In genomic region chr13:74066937-74067336, GRCh38 we compare ENCODE assay signal across 21 cellular contexts.
"Had no signal": no experiment of that assay in that cellular context is flagged by ENCODE, and none has a peak within 500 bp of the region (broad histone marks: within the 10 kb centered on the region; RNA-seq: fewer than 3 reads in every experiment).

No MANE protein-coding gene starts in this region.

- H3K27me3 ChIP-seq: esophagus muscularis mucosa, gastroesophageal sphincter, upper lobe of right lung had no signal

- H3K36me3 ChIP-seq: esophagus muscularis mucosa, gastroesophageal sphincter, thoracic aorta, upper lobe of right lung had no signal

- ATAC-seq: activated T-cell treated with anti-CD3 and anti-CD28 coated beads, Interleukin-2, amount 50 U/mL, for 4 hours; effector memory CD8-positive, alpha-beta T cell; gastroesophageal sphincter; left cardiac atrium; SK-N-SH treated with all-trans-retinoic acid at 6 μM for 48 hours; upper lobe of right lung had no signal

- DNase-seq: activated CD4-positive, alpha-beta T cell treated with anti-CD3 and anti-CD28 coated beads for 1 hour; activated CD8-positive, alpha-beta memory T cell treated with anti-CD3 and anti-CD28 coated beads for 24 hours; activated CD8-positive, alpha-beta memory T cell treated with anti-CD3 and anti-CD28 coated beads, Interleukin-2, amount 50 U/mL, for 48 hours; activated naive CD4-positive, alpha-beta T cell treated with Interleukin-2 at 50 U/mL for 16 hours; activated naive CD8-positive, alpha-beta T cell treated with anti-CD3 and anti-CD28 coated beads for 36 hours; activated T-cell treated with anti-CD3 and anti-CD28 coated beads, Interleukin-2, amount 50 U/mL, for 4 hours; amniotic stem cell; caudate nucleus; effector memory CD8-positive, alpha-beta T cell; head of caudate nucleus; hypothalamus; left cardiac atrium; nephron progenitor cell; stimulated activated CD4-positive, alpha-beta T cell treated with anti-CD3 and anti-CD28 coated beads, Interleukin-4, amount 100 ng/mL, for 24 hours; stimulated activated naive CD4-positive, alpha-beta T cell treated with Interleukin-2 at 50 U/mL for 16 hours; upper lobe of right lung had no signal

- H3K9me3 ChIP-seq: esophagus muscularis mucosa, gastroesophageal sphincter, thoracic aorta, upper lobe of right lung had no signal

- H3K27ac ChIP-seq: esophagus muscularis mucosa, gastroesophageal sphincter, upper lobe of right lung, VCaP had no signal

- H3K4me3 ChIP-seq: esophagus muscularis mucosa, gastroesophageal sphincter, thoracic aorta, upper lobe of right lung had no signal
